Comparison of ENCODE assay signal across 8 cellular contexts in the genomic region with DNA sequence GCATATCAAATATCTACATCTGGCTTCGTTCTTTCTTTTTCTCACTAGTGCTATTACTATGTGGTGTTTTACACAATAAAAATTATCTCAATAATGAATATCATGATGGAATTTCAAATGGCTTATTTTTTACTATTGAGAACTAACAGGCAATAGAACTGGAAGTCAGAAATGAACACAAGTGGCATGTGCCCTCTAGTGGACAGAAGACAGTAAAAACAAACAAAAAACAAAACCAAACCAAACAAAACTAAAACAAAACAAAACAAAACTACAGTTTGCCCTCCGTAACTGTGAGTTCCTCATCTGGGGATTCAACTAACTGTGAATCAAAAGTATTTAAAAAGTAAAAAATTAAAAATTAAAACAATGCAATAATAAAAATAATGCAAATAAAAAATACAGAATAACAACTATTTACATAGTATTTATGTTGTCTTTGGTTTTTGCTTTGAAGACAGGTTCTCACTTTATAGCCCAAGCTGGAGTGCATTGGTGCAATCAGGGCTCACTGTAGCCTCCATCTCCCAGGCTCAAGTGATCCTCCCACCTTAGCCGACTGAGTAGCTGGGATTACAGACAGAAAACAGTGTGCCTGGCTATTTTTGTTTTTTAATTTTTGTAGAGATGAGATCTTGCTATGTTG.
DNase-seq lines count a peak whose midpoint lies in the region; ATAC-seq, FAIRE-seq and TF ChIP-seq lines count a peak whose summit lies in the region.

No MANE protein-coding gene starts in this region.

- H3K4ac ChIP-seq in mesendoderm (ENCODE audit: low read depth, low read length): no peak overlapping the region

- peak; percentile 47 for TF ChIP-seq CTCF in GM12875 (IDR thresholded peaks at IDR 0.05; ENCODE audit: borderline replicate concordance, insufficient read depth, low read depth, low read length)
- TF ChIP-seq CTCF in adrenal gland (IDR thresholded peaks at IDR 0.05): peak in 4 of 6 experiments; percentile 45 to 61 (median 49)

- no peaks in the 10 kb centered on the region for H3K79me1 ChIP-seq in mesendoderm (ENCODE audit: low read length)

- H2BK15ac ChIP-seq in mesendoderm (replicated peaks; ENCODE audit: low read depth): no peak overlapping the region

- H3K4me1 ChIP-seq in adrenal gland (replicated peaks in 1 of 2) (no peaks in the 10 kb centered on the region), mesendoderm (ENCODE audit: control insufficient read depth, low read depth, low read length) (no peaks in the 10 kb centered on the region)

- TF ChIP-seq POLR2A in adrenal gland (IDR thresholded peaks at IDR 0.05): no peak

- H3K9me3 Mint-ChIP-seq in activated T-cell treated with anti-CD3 and anti-CD28 coated beads, Interleukin-2, amount 50 U/mL, for 24 hours: no peaks in the 10 kb centered on the region

- H3K27ac ChIP-seq in adrenal gland (no peak overlapping the region), mesendoderm (ENCODE audit: low read depth, low read length) (no peak overlapping the region)

- no peak overlapping the region for H3K23ac ChIP-seq in mesendoderm (ENCODE audit: low read length)

- no peak overlapping the region for H3K9ac ChIP-seq in mesendoderm (ENCODE audit: low read length)

- no peak overlapping the region for H4K8ac ChIP-seq in mesendoderm (ENCODE audit: low read depth, low read length)

- H3K27me3 Mint-ChIP-seq in activated T-cell treated with anti-CD3 and anti-CD28 coated beads, Interleukin-2, amount 50 U/mL, for 24 hours: no peaks in the 10 kb centered on the region

- no peak overlapping the region for H3K4me3 Mint-ChIP-seq in activated T-cell treated with anti-CD3 and anti-CD28 coated beads, Interleukin-2, amount 50 U/mL, for 24 hours

- FAIRE-seq in HTR-8/SVneo (lab: Jason Lieb, UNC): no peak

- intact Hi-C loops in adrenal gland (cut with DNase I): no loop called here
- intact Hi-C loops in left colon (cut with DNase I, micrococcal nuclease): no loop called here

- H3K27ac Mint-ChIP-seq in activated T-cell treated with anti-CD3 and anti-CD28 coated beads, Interleukin-2, amount 50 U/mL, for 24 hours: no peak overlapping the region

- H4K5ac ChIP-seq in mesendoderm (ENCODE audit: low read length): no peak overlapping the region

- ATAC-seq in GM21576 (IDR thresholded peaks at IDR 0.05; ENCODE audit: unreplicated experiment) (peak; percentile 95), left colon (no peak)

- H3K4me3 ChIP-seq in GM12875 (ENCODE audit: low read depth, low read length): no peak overlapping the region
- peak overlapping the region in 1 of 4 donors; percentile 23 for H3K4me3 ChIP-seq in adrenal gland
- H3K4me3 ChIP-seq in mesendoderm (ENCODE audit: low read length): no peak overlapping the region
- H3K4me3 ChIP-seq in H7 (ENCODE audit: insufficient read depth, low read depth, low read length): no peak overlapping the region

- H3K18ac ChIP-seq in mesendoderm (ENCODE audit: low read length): no peak overlapping the region

- no peaks in the 10 kb centered on the region for H3K27me3 ChIP-seq in adrenal gland
- H3K27me3 ChIP-seq in mesendoderm (ENCODE audit: insufficient read depth, low read length, poor library complexity): no peaks in the 10 kb centered on the region
- no peaks in the 10 kb centered on the region for H3K27me3 ChIP-seq in H7 (ENCODE audit: control insufficient read depth, insufficient read depth, low read length)

- no peak overlapping the region for H3K56ac ChIP-seq in mesendoderm (ENCODE audit: low read length)

- DNase-seq in HTR-8/SVneo (ENCODE audit: insufficient read length, low spot score): peak; percentile 5
- peak in 1 of 7 donors; percentile 6 for DNase-seq in adrenal gland
- DNase-seq in mesendoderm: peak; percentile 37
- no peak for DNase-seq in activated T-cell treated with anti-CD3 and anti-CD28 coated beads, Interleukin-2, amount 50 U/mL, for 24 hours
- no peak for DNase-seq in H7
- DNase-seq in left colon: no peak

- H3K36me3 Mint-ChIP-seq in activated T-cell treated with anti-CD3 and anti-CD28 coated beads, Interleukin-2, amount 50 U/mL, for 24 hours (ENCODE audit: low read depth): no peaks in the 10 kb centered on the region

- H2BK5ac ChIP-seq in mesendoderm (ENCODE audit: low read length): no peak overlapping the region

- no peak overlapping the region for H3K4me2 ChIP-seq in mesendoderm (ENCODE audit: low read length)

- no peaks in the 10 kb centered on the region for H3K9me3 ChIP-seq in adrenal gland (replicated peaks in 1 of 3)

- no peaks in the 10 kb centered on the region for H3K4me1 Mint-ChIP-seq in activated T-cell treated with anti-CD3 and anti-CD28 coated beads, Interleukin-2, amount 50 U/mL, for 24 hours (ENCODE audit: low read depth)

- no peak overlapping the region for H2BK120ac ChIP-seq in mesendoderm (ENCODE audit: low read depth, low read length)

- no peaks in the 10 kb centered on the region for H3K79me2 ChIP-seq in mesendoderm (ENCODE audit: control insufficient read depth, insufficient read depth, low read length)

- H3K36me3 ChIP-seq in adrenal gland (replicated peaks in 1 of 2): no peaks in the 10 kb centered on the region
- H3K36me3 ChIP-seq in mesendoderm (ENCODE audit: control insufficient read depth, insufficient read depth, low read length): no peaks in the 10 kb centered on the region
- no peaks in the 10 kb centered on the region for H3K36me3 ChIP-seq in H7 (replicated peaks; ENCODE audit: control insufficient read depth, insufficient read depth, low read length)

- H2AK5ac ChIP-seq in mesendoderm (ENCODE audit: low read length): no peak overlapping the region

- WGBS in adrenal gland, 4 donors: 20 to 41% (median 37%) methylated on average over 3 of the region's 3 CpGs
- no CpG with 5 or more reads among the region's 3 CpGs for whole genome bisulfite sequencing in mesendoderm (ENCODE audit: extremely low coverage, insufficient coverage, low lambda C conversion rate)

Comparison
In these comparisons a context has a peak if more than half of its experiments do, and no peak if none do; other contexts are left out.
1. DNase-seq: peak in HTR-8/SVneo (single experiment) and mesendoderm (single experiment); none in activated T-cell treated with anti-CD3 and anti-CD28 coated beads, Interleukin-2, amount 50 U/mL, for 24 hours (single experiment), H7 (single experiment) and left colon (0 of 2).